ENCODE assay signal across 16 cellular contexts in the genomic region with DNA sequence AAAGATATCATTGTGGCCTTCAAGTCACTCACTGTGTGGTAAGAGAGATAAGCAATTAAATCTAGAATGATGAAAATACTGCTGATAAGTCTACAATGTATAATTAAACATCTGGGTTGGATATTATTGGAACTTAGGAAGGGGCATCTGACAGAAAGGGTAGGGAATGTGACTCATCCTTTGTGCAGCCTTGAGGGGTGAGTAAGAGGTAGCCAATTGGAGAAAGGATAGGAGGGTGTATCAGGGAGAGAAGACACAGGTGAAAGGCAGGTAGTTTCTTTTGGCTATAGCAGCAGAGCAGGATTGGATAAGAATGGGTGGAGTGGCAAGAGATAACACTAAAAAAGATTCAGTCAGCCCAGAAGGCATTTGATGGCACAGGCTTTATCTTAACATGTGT.
DNase-seq lines count a peak whose midpoint lies in the region; FAIRE-seq and TF ChIP-seq lines count a peak whose summit lies in the region.
"Had no signal": no experiment of that assay in that cellular context is flagged by ENCODE, and none has a peak within 500 bp of the region (broad histone marks: within the 10 kb centered on the region; RNA-seq: fewer than 3 reads in every experiment).

No MANE protein-coding gene starts in this region.

- no peak overlapping the region for H3K4me3 ChIP-seq in epithelial cell of esophagus (ENCODE audit: low read length)
- H3K4me3 ChIP-seq: GM23338 had no signal

- TF ChIP-seq POLR2A in H54 (IDR thresholded peaks at IDR 0.05; ENCODE audit: low read depth, low read length), result no peak

- TF ChIP-seq CTCF in RWPE1 (conservative IDR thresholded peaks at IDR 0.05; ENCODE audit: low read depth) (no peak), epithelial cell of esophagus (IDR thresholded peaks at IDR 0.05; ENCODE audit: insufficient read depth, low read depth, low read length, missing control alignments) (no peak)

- DNase-seq in H54 (ENCODE audit: insufficient read length, low spot score) (no peak), HT1080 (ENCODE audit: low read depth) (peak; percentile 15), RWPE1 (ENCODE audit: low spot score) (peak; percentile 37), epithelial cell of esophagus (ENCODE audit: low read depth) (peak; percentile 45), GM19240 (ENCODE audit: insufficient read length, low spot score) (no peak), middle frontal gyrus (ENCODE audit: extremely low spot score, low spot score) (no peak), occipital lobe (lab: John Stamatoyannopoulos, UW) (no peak), cerebellar cortex (ENCODE audit: low spot score) (no peak)
- DNase-seq: C1 segment of cervical spinal cord; CD4-positive, alpha-beta T cell; DND-41; GF-D8; H9 had no signal

- CTCF ChIA-PET in RWPE1 (lab: Yijun Ruan, JAX), result interaction anchor here (1.0 kb wide), 1 partner anchor 12 kb away, joined by 4 read pairs; no protein-coding TSS in a partner anchor

- no peak overlapping the region for H3K27ac ChIP-seq in RWPE1

- POLR2A ChIA-PET in RWPE1 (lab: Yijun Ruan, JAX; ENCODE audit: low non-redundant PET), result no interaction called here

- FAIRE-seq in H54 (lab: Jason Lieb, UNC), result peak; percentile 74
- FAIRE-seq: HepG2, HTR-8/SVneo had no signal

Comparison
In these comparisons a context has a peak if more than half of its experiments do, and no peak if none do; other contexts are left out.
1. DNase-seq: peak in HT1080 (single experiment), RWPE1 (single experiment) and epithelial cell of esophagus (single experiment); none in H54 (single experiment), GM19240 (single experiment), middle frontal gyrus (single experiment), occipital lobe (single experiment) and cerebellar cortex (single experiment).